In the genomic region with DNA sequence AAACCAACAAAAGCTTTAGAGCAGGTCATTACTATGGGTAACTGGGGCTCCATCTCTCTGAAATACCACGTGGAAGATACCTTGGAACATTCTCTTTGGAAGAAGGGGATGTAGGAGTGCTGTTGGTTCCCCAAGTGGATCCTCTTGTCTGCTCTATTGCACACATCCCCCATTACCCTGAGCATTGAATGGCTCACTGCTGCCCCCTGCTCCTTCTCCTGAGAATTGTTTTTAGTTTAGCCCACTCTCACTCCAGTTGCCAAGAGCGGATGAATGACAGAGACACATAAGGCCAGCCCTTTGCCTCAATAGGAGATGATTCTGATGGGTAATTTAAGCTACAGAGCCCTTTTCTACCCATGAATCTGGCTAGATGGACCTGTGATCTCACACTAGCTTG, we compare ENCODE assay signal across 8 cellular contexts.
DNase-seq lines count a peak whose midpoint lies in the region; ATAC-seq and TF ChIP-seq lines count a peak whose summit lies in the region.

No MANE protein-coding gene starts in this region.

- POLR2A ChIA-PET in BJ (lab: Charles Lee), result no interaction called here

- H3K36me3 ChIP-seq in BJ (ENCODE audit: control insufficient read depth, insufficient read depth, low read length), result no peaks in the 10 kb centered on the region

- DNase-seq in BJ (ENCODE audit: low read depth), result no peak
- DNase-seq in SK-N-DZ (ENCODE audit: low spot score), result peak; percentile 18
- peak; percentile 55 for DNase-seq in activated naive CD4-positive, alpha-beta T cell treated with anti-CD3 and anti-CD28 coated beads, Interleukin-2, amount 50 U/mL, for 16 hours
- DNase-seq in iPS DF 4.7 (ENCODE audit: extremely low read depth, low spot score), result peak; percentile 68
- peak; percentile 53 for DNase-seq in stimulated activated CD4-positive, alpha-beta T cell treated with anti-CD3 and anti-CD28 coated beads, Interleukin-4, amount 100 ng/mL, for 1 hour

- H3K27me3 ChIP-seq in BJ (ENCODE audit: control insufficient read depth, insufficient read depth, low read length), result no peaks in the 10 kb centered on the region

- peak; percentile 84 for ATAC-seq in GM19023 (IDR thresholded peaks at IDR 0.05; ENCODE audit: unreplicated experiment)
- peak; percentile 89 for ATAC-seq in HG03354 (IDR thresholded peaks at IDR 0.05; ENCODE audit: poor library complexity, severe bottlenecking, unreplicated experiment)
- ATAC-seq in GM19455 (IDR thresholded peaks at IDR 0.05; ENCODE audit: unreplicated experiment), result no peak

- peak; percentile 71 for TF ChIP-seq CTCF in BJ (IDR thresholded peaks at IDR 0.05; ENCODE audit: insufficient read depth, low read depth, low read length)

- CTCF ChIA-PET in BJ (lab: Yijun Ruan, JAX), result interaction anchor here (0.6 to 3.4 kb wide), 15 partner anchors 10 to 1178 kb away, joined by 3 to 58 read pairs (median 4); no protein-coding TSS in a partner anchor

- no peak overlapping the region for H3K4me3 ChIP-seq in BJ (ENCODE audit: low read depth, low read length)
